ENCODE assay signal across 31 cellular contexts in genomic region chr5:79843450-79844388, GRCh38.
"Had no signal": no experiment of that assay in that cellular context is flagged by ENCODE, and none has a peak within 500 bp of the region (broad histone marks: within the 10 kb centered on the region; RNA-seq: fewer than 3 reads in every experiment).

No MANE protein-coding gene starts in this region.

- H3K4me2 ChIP-seq: hepatocyte, smooth muscle cell had no signal

- H3K27ac Mint-ChIP-seq: activated T-cell treated with anti-CD3 and anti-CD28 coated beads, Interleukin-2, amount 50 U/mL, for 24 hours; mesothelial cell of epicardium; T-helper 17 cell had no signal

- H3K27me3 ChIP-seq: gastroesophageal sphincter, hepatocyte, suprapubic skin, tibial artery had no signal

- DNase-seq: activated CD4-positive, alpha-beta T cell treated with anti-CD3 and anti-CD28 coated beads for 48 hours; activated CD4-positive, alpha-beta T cell treated with anti-CD3 and anti-CD28 coated beads, Interleukin-2, amount 50 U/mL, for 48 hours; activated CD8-positive, alpha-beta memory T cell treated with anti-CD3 and anti-CD28 coated beads, Interleukin-2, amount 50 U/mL, for 48 hours; activated gamma-delta T cell treated with Interleukin-2 at 50 U/mL for 16 hours; activated naive CD4-positive, alpha-beta T cell treated with anti-CD3 and anti-CD28 coated beads, Interleukin-2, amount 50 U/mL, for 16 hours; activated T-cell treated with anti-CD3 and anti-CD28 coated beads, Interleukin-2, amount 50 U/mL, for 24 hours; amygdala; dermis blood vessel endothelial cell; effector CD4-positive, alpha-beta T cell; kidney; left colon; mammary epithelial cell; naive B cell; nucleus accumbens; psoas muscle; stimulated activated CD4-positive, alpha-beta T cell treated with anti-CD3 and anti-CD28 coated beads, Interleukin-1b, Interleukin-23, amount 100 ng/mL, for 48 hours; stimulated activated naive CD4-positive, alpha-beta T cell; T-helper 17 cell; T1000; tibial artery; WERI-Rb-1 had no signal

- H3K4me1 ChIP-seq: parathyroid adenoma, psoas muscle, suprapubic skin, tibial artery had no signal

- H3K9me3 Mint-ChIP-seq: activated T-cell treated with anti-CD3 and anti-CD28 coated beads, Interleukin-2, amount 50 U/mL, for 24 hours; central memory CD8-positive, alpha-beta T cell; mesothelial cell of epicardium had no signal

- H3K4me3 Mint-ChIP-seq: activated T-cell treated with anti-CD3 and anti-CD28 coated beads, Interleukin-2, amount 50 U/mL, for 24 hours; central memory CD8-positive, alpha-beta T cell; mesothelial cell of epicardium; naive B cell; neural crest cell; T-helper 17 cell had no signal

- H3K9ac ChIP-seq: parathyroid adenoma had no signal

- H3K36me3 Mint-ChIP-seq: mesothelial cell of epicardium had no signal

- ATAC-seq: activated CD4-positive, CD25-positive, alpha-beta regulatory T cell treated with anti-CD3 and anti-CD28 coated beads, Interleukin-2, amount 50 U/mL, for 24 hours; gastroesophageal sphincter; left colon; psoas muscle; T-helper 17 cell had no signal

- H3K27ac ChIP-seq: gastroesophageal sphincter, hepatocyte, parathyroid adenoma, psoas muscle, suprapubic skin, tibial artery, WERI-Rb-1 had no signal

- FAIRE-seq: endometrium, kidney had no signal

- H2AFZ ChIP-seq: hepatocyte, parathyroid adenoma had no signal

- H3K79me2 ChIP-seq: hepatocyte, parathyroid adenoma had no signal

- H3K9me3 ChIP-seq: gastroesophageal sphincter, psoas muscle, suprapubic skin, tibial artery had no signal

- H3K36me3 ChIP-seq: gastroesophageal sphincter, suprapubic skin, tibial artery, WERI-Rb-1 had no signal

- H3K4me3 ChIP-seq: gastroesophageal sphincter, hepatocyte, psoas muscle, smooth muscle cell, suprapubic skin, tibial artery had no signal

- H3K4me1 Mint-ChIP-seq: central memory CD8-positive, alpha-beta T cell; naive B cell had no signal
